Comparison of ENCODE assay signal across 2 cellular contexts in genomic region chr1:223622132-223622842, GRCh38.
TF ChIP-seq lines count a peak whose summit lies in the region.

No MANE protein-coding gene starts in this region.

TF ChIP-seq in WTC11, 78 proteins besides CTCF, POLR2A, EP300 and RAD21 (continued from another document):
- TF ChIP-seq ZNF281 (CRISPR knock-in tag; IDR thresholded peaks at IDR 0.05) (no peak), PRDM15 (CRISPR knock-in tag; IDR thresholded peaks at IDR 0.05) (no peak), HMGA2 (CRISPR knock-in tag; IDR thresholded peaks at IDR 0.05) (no peak), MAX (CRISPR knock-in tag; IDR thresholded peaks at IDR 0.05) (no peak), ATF3 (CRISPR knock-in tag; conservative IDR thresholded peaks at IDR 0.05) (no peak)

TF ChIP-seq in HepG2, 621 proteins besides CTCF, POLR2A, EP300 and RAD21 (continued from another document and continues in another):
- TF ChIP-seq ZNF687 (CRISPR knock-in tag; IDR thresholded peaks at IDR 0.05) = peak; percentile 52
- TF ChIP-seq ZNF12 (CRISPR knock-in tag; IDR thresholded peaks at IDR 0.05) = no peak
- TF ChIP-seq ZFY (CRISPR knock-in tag; IDR thresholded peaks at IDR 0.05) = 0 out of 2 replicates have a peak, but pooled peaks have one; percentile 28
- TF ChIP-seq ZNF142 (CRISPR knock-in tag; IDR thresholded peaks at IDR 0.05) = 0 out of 2 replicates have a peak, but pooled peaks have one; percentile 58
- TF ChIP-seq HDAC1 (CRISPR knock-in tag; IDR thresholded peaks at IDR 0.05) = peak; percentile 59
- TF ChIP-seq YEATS4 (CRISPR knock-in tag; IDR thresholded peaks at IDR 0.05; ENCODE audit: borderline replicate concordance) = peak; percentile 70; the same call in 1 of the 2 replicates
- peak; percentile 55 for TF ChIP-seq ISL2 (CRISPR knock-in tag; IDR thresholded peaks at IDR 0.05)
- peak; percentile 75 for TF ChIP-seq HNF4G (IDR thresholded peaks at IDR 0.05; ENCODE audit: borderline replicate concordance, low read depth, low read length)
- TF ChIP-seq HNF4G (CRISPR knock-in tag; IDR thresholded peaks at IDR 0.05; ENCODE audit: borderline replicate concordance, low read depth) = peak; percentile 85; the same call in 1 of the 2 replicates
- 0 out of 2 replicates have a peak, but pooled peaks have one; percentile 16 for TF ChIP-seq RCOR2 (CRISPR knock-in tag; IDR thresholded peaks at IDR 0.05)
- 0 out of 2 replicates have a peak, but pooled peaks have one; percentile 47 for TF ChIP-seq ZNF549 (CRISPR knock-in tag; IDR thresholded peaks at IDR 0.05)
- TF ChIP-seq TCF7 (IDR thresholded peaks at IDR 0.05; ENCODE audit: low read depth) = 0 out of 2 replicates have a peak, but pooled peaks have one; percentile 20
- peak; percentile 50 for TF ChIP-seq ASH2L (IDR thresholded peaks at IDR 0.05; ENCODE audit: insufficient read length, low read depth, low read length)
- TF ChIP-seq NR2F6 (IDR thresholded peaks at IDR 0.05) = peak; percentile 58
- peak; percentile 56; the same call in 1 of the 2 replicates for TF ChIP-seq NR2F6 (CRISPR knock-in tag; IDR thresholded peaks at IDR 0.05)
- TF ChIP-seq ZBTB25 (CRISPR knock-in tag; IDR thresholded peaks at IDR 0.05) = 0 out of 2 replicates have a peak, but pooled peaks have one; percentile 32
- TF ChIP-seq GATAD2A (CRISPR knock-in tag; IDR thresholded peaks at IDR 0.05) = peak; percentile 82
- peak; percentile 93 for TF ChIP-seq HOXD1 (CRISPR knock-in tag; IDR thresholded peaks at IDR 0.05)
- TF ChIP-seq ZNF768 (CRISPR knock-in tag; IDR thresholded peaks at IDR 0.05) = no peak
- no peak for TF ChIP-seq MED13 (CRISPR knock-in tag; IDR thresholded peaks at IDR 0.05)
- TF ChIP-seq MEIS2 (CRISPR knock-in tag; IDR thresholded peaks at IDR 0.05) = 0 out of 2 replicates have a peak, but pooled peaks have one; percentile 29
- TF ChIP-seq ZNF563 (CRISPR knock-in tag; IDR thresholded peaks at IDR 0.05) = no peak
- TF ChIP-seq MIER3 (CRISPR knock-in tag; IDR thresholded peaks at IDR 0.05; ENCODE audit: borderline replicate concordance) = peak; percentile 57; the same call in 1 of the 2 replicates
- no peak for TF ChIP-seq ZNF335 (CRISPR knock-in tag; IDR thresholded peaks at IDR 0.05)
- TF ChIP-seq ELF1 (CRISPR knock-in tag; IDR thresholded peaks at IDR 0.05) = peak; percentile 30; the same call in 1 of the 2 replicates
- peak; percentile 76 for TF ChIP-seq KDM6A (CRISPR knock-in tag; IDR thresholded peaks at IDR 0.05; ENCODE audit: low read depth)
- TF ChIP-seq THAP11 (CRISPR knock-in tag; IDR thresholded peaks at IDR 0.05) = 0 out of 2 replicates have a peak, but pooled peaks have one; percentile 15
- TF ChIP-seq POGZ (CRISPR knock-in tag; IDR thresholded peaks at IDR 0.05) = peak; percentile 42; the same call in 1 of the 2 replicates
- TF ChIP-seq HOXA5 (CRISPR knock-in tag; IDR thresholded peaks at IDR 0.05) = 0 out of 2 replicates have a peak, but pooled peaks have one; percentile 45
- TF ChIP-seq ARID5B (CRISPR knock-in tag; IDR thresholded peaks at IDR 0.05) = peak; percentile 73
- TF ChIP-seq ZNF292 (CRISPR knock-in tag; IDR thresholded peaks at IDR 0.05; ENCODE audit: borderline replicate concordance, low read depth) = peak; percentile 85
- TF ChIP-seq ZNF280D (CRISPR knock-in tag; IDR thresholded peaks at IDR 0.05) = no peak
- TF ChIP-seq ZNF644 (CRISPR knock-in tag; IDR thresholded peaks at IDR 0.05; ENCODE audit: low read depth) = peak; percentile 61
- peak; percentile 46 for TF ChIP-seq ZFX (CRISPR knock-in tag; IDR thresholded peaks at IDR 0.05; ENCODE audit: low read depth)
- peak; percentile 74 for TF ChIP-seq ZNF501 (CRISPR knock-in tag; IDR thresholded peaks at IDR 0.05)
- peak; percentile 52; the same call in 1 of the 2 replicates for TF ChIP-seq ZNF276 (CRISPR knock-in tag; IDR thresholded peaks at IDR 0.05; ENCODE audit: low read depth)
- peak; percentile 49 for TF ChIP-seq XRCC5 (optimal IDR thresholded peaks at IDR 0.05; ENCODE audit: low read length)
- no peak for TF ChIP-seq GABPA (IDR thresholded peaks at IDR 0.05; ENCODE audit: low read depth, low read length)
- 0 out of 2 replicates have a peak, but pooled peaks have one; percentile 20 for TF ChIP-seq GABPA (CRISPR knock-in tag; IDR thresholded peaks at IDR 0.05; ENCODE audit: low read depth)
- 0 out of 2 replicates have a peak, but pooled peaks have one; percentile 66 for TF ChIP-seq KAT7 (CRISPR knock-in tag; IDR thresholded peaks at IDR 0.05; ENCODE audit: borderline replicate concordance)
